In genomic region chr12:132009336-132009859, GRCh38 we compare ENCODE assay signal across 1 cellular context.
TF ChIP-seq lines count a peak whose summit lies in the region.

No MANE protein-coding gene starts in this region.

TF ChIP-seq in IMR-90, 13 proteins besides CTCF, POLR2A, EP300 and RAD21:
- TF ChIP-seq NFE2L2 (IDR thresholded peaks at IDR 0.05; ENCODE audit: low read depth, low read length) (no peak), MAZ (IDR thresholded peaks at IDR 0.05; ENCODE audit: borderline replicate concordance, low read depth, low read length) (no peak), CEBPB (IDR thresholded peaks at IDR 0.05; ENCODE audit: low read depth, low read length) (no peak), RCOR1 (IDR thresholded peaks at IDR 0.05; ENCODE audit: insufficient replicate concordance, low read length) (no peak), ELK1 (IDR thresholded peaks at IDR 0.05; ENCODE audit: borderline replicate concordance, low read depth, low read length) (no peak), MAFK (IDR thresholded peaks at IDR 0.05; ENCODE audit: low read depth, low read length) (no peak), FOS (IDR thresholded peaks at IDR 0.05; ENCODE audit: low read depth, low read length) (no peak), CHD1 (IDR thresholded peaks at IDR 0.05; ENCODE audit: low read depth, low read length) (no peak), SMC3 (IDR thresholded peaks at IDR 0.05; ENCODE audit: low read depth, low read length) (no peak), BHLHE40 (IDR thresholded peaks at IDR 0.05; ENCODE audit: low read depth, low read length) (no peak), MXI1 (IDR thresholded peaks at IDR 0.05; ENCODE audit: borderline replicate concordance, low read depth, low read length) (no peak), RFX5 (IDR thresholded peaks at IDR 0.05; ENCODE audit: low read depth, low read length) (no peak), USF2 (IDR thresholded peaks at IDR 0.05; ENCODE audit: low read depth, low read length) (no peak)
